13 cellular contexts compared by ENCODE assay signal in genomic region chr21:32844653-32845443, GRCh38.
DNase-seq lines count a peak whose midpoint lies in the region; ATAC-seq and TF ChIP-seq lines count a peak whose summit lies in the region.
"Had no signal": no experiment of that assay in that cellular context is flagged by ENCODE, and none has a peak within 500 bp of the region (broad histone marks: within the 10 kb centered on the region; RNA-seq: fewer than 3 reads in every experiment).

No MANE protein-coding gene starts in this region.

- ATAC-seq in foreskin keratinocyte: peak; percentile 58
- ATAC-seq in HG02938 (IDR thresholded peaks at IDR 0.05; ENCODE audit: unreplicated experiment): no peak
- ATAC-seq: activated CD8-positive, alpha-beta T cell treated with anti-CD3 and anti-CD28 coated beads for 36 hours; sciatic nerve had no signal

- DNase-seq in AG09309 (ENCODE audit: low read depth) (peak; percentile 50), HEK293T (ENCODE audit: extremely low spot score) (peak; percentile 24), RWPE1 (ENCODE audit: low spot score) (peak; percentile 55), foreskin keratinocyte (peak; percentile 38 to 64), NCI-H1092 treated with DMSO at 0.1 percent for 48 hours (lab: John Stamatoyannopoulos, UW) (no peak), NCI-H1048 (lab: John Stamatoyannopoulos, UW) (no peak)
- DNase-seq in stimulated activated CD4-positive, alpha-beta T cell treated with anti-CD3 and anti-CD28 coated beads, Interleukin-1b, Interleukin-23, amount 100 ng/mL, for 48 hours: no peak
- DNase-seq: activated CD8-positive, alpha-beta T cell treated with anti-CD3 and anti-CD28 coated beads for 36 hours; cerebellar nuclear complex; kidney glomerular epithelial cell; OCI-M1 had no signal

- H3K27me3 ChIP-seq in foreskin keratinocyte: peaks cover 18% of the 10 kb centered on the region

- no peak overlapping the region for H3K4me3 ChIP-seq in AG09309 (ENCODE audit: control insufficient read depth, low read depth, low read length)

- no peaks in the 10 kb centered on the region for H3K4me1 ChIP-seq in foreskin keratinocyte

- TF ChIP-seq CTCF in AG09309 (IDR thresholded peaks at IDR 0.05; ENCODE audit: control insufficient read depth, insufficient read depth, low read depth, low read length, missing control alignments) (no peak), RWPE1 (conservative IDR thresholded peaks at IDR 0.05; ENCODE audit: low read depth) (no peak), foreskin keratinocyte (conservative IDR thresholded peaks at IDR 0.05) (peak; percentile 7)

- CTCF ChIA-PET in HEK293T (lab: Yijun Ruan, JAX) (interaction anchor here (0.6 to 0.8 kb wide), 2 partner anchors 9 to 73 kb away, joined by 3 to 4 read pairs; no protein-coding TSS in a partner anchor), RWPE1 (lab: Yijun Ruan, JAX) (interaction anchor here (0.8 to 1.0 kb wide), 2 partner anchors 12 to 13 kb away, joined by 3 read pairs; no protein-coding TSS in a partner anchor)

- H3K27ac ChIP-seq in RWPE1 (no peak overlapping the region), foreskin keratinocyte (no peak overlapping the region)

- POLR2A ChIA-PET in HEK293T (lab: Yijun Ruan, JAX): interaction anchor here (1.3 kb wide), 1 partner anchor 73 kb away, joined by 3 read pairs; the partner anchor contains the start of gene PAXBP1
- POLR2A ChIA-PET in RWPE1 (lab: Yijun Ruan, JAX; ENCODE audit: low non-redundant PET): no interaction called here

TF ChIP-seq in HEK293T, 16 proteins besides CTCF, POLR2A, EP300 and RAD21:
- TF ChIP-seq FOXA1 (IDR thresholded peaks at IDR 0.05): no peak
- TF ChIP-seq, protein P1, sequence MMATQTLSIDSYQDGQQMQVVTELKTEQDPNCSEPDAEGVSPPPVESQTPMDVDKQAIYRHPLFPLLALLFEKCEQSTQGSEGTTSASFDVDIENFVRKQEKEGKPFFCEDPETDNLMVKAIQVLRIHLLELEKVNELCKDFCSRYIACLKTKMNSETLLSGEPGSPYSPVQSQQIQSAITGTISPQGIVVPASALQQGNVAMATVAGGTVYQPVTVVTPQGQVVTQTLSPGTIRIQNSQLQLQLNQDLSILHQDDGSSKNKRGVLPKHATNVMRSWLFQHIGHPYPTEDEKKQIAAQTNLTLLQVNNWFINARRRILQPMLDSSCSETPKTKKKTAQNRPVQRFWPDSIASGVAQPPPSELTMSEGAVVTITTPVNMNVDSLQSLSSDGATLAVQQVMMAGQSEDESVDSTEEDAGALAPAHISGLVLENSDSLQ (IDR thresholded peaks at IDR 0.05): peak; percentile 45

Comparison
In these comparisons a context has a peak if more than half of its experiments do, and no peak if none do; other contexts are left out.
1. DNase-seq: peak in AG09309 (single experiment), HEK293T (single experiment), RWPE1 (single experiment) and foreskin keratinocyte (2 of 2); none in stimulated activated CD4-positive, alpha-beta T cell treated with anti-CD3 and anti-CD28 coated beads, Interleukin-1b, Interleukin-23, amount 100 ng/mL, for 48 hours (single experiment), NCI-H1092 treated with DMSO at 0.1 percent for 48 hours (single experiment) and NCI-H1048 (single experiment).